ENCODE assay signal across 10 cellular contexts in the genomic region with DNA sequence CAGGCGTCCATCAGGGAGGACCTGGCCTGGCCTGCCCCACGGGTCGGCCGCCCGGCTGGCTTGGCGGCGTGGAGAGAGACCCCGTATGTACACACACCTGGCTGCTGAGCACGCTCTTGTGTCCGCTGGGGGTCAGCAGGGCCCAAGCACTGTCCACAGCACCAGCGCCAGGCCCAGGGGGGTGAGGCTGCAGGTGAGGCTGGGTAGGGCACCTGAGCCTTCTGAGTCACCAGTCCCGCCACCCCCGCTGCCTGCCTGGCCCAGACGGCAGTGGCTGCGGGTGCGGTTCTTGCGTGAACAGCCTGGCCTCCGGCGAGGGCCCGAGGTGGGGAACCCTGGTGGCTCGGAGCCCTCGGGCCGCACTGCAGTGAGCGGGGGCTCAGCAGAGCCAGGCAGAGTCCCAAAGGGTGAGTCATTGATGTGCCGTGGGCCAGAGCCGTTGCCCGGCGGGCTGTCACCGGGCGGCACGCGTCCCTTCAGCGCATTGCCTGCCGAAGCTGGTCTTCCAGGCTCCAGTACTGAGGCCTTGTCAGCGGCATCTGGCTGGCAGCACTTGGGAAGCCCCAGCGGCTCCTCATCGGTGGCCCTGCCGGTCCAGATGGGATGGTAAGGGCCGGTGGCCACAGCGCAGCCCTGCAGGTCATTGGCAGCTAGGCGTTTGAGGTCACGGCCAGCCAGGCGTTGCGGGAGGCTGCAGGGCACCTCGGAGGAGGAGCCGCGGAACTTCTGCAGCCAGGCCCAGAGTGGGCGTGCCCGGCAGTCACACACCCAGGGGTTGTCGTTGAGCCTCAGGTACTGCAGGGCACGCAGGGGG. TPM values are rescaled to one million over a fixed set of nuclear protein-coding genes. Genes with fewer than 3 reads are reported as not detected.
DNase-seq lines count a peak whose midpoint lies in the region; ATAC-seq and TF ChIP-seq lines count a peak whose summit lies in the region.
"Had no signal": no experiment of that assay in that cellular context is flagged by ENCODE, and none has a peak within 500 bp of the region (broad histone marks: within the 10 kb centered on the region; RNA-seq: fewer than 3 reads in every experiment).

No MANE protein-coding gene starts in this region.

- H3K27me3 Mint-ChIP-seq in activated naive CD4-positive, alpha-beta T cell treated with anti-CD3 and anti-CD28 coated beads, Interleukin-2, amount 10 ng/mL, durations not matched to agents 7 days and 5 days: no peaks in the 10 kb centered on the region
- peaks cover 2% of the 10 kb centered on the region for H3K27me3 Mint-ChIP-seq in brain

- TF ChIP-seq CTCF in brain (conservative IDR thresholded peaks at IDR 0.05): no peak

- peak overlapping the region; percentile 89 for H3K27ac Mint-ChIP-seq in activated naive CD4-positive, alpha-beta T cell treated with anti-CD3 and anti-CD28 coated beads, Interleukin-2, amount 10 ng/mL, durations not matched to agents 7 days and 5 days
- peak overlapping the region in 1 of 2 donors; percentile 80 for H3K27ac Mint-ChIP-seq in activated naive CD4-positive, alpha-beta T cell treated with anti-CD3 and anti-CD28 coated beads, Interleukin-2, amount 50 U/mL, for 72 hours
- H3K27ac Mint-ChIP-seq in brain: peak overlapping the region in 4 of 5 experiments; percentile 65 to 96 (median 84)

- H3K36me3 Mint-ChIP-seq in activated naive CD4-positive, alpha-beta T cell treated with anti-CD3 and anti-CD28 coated beads, Interleukin-2, amount 10 ng/mL, durations not matched to agents 7 days and 5 days: peaks cover 2% of the 10 kb centered on the region
- H3K36me3 Mint-ChIP-seq in activated naive CD4-positive, alpha-beta T cell treated with anti-CD3 and anti-CD28 coated beads, Interleukin-2, amount 50 U/mL, for 72 hours: no peaks in the 10 kb centered on the region
- no peaks in the 10 kb centered on the region for H3K36me3 Mint-ChIP-seq in brain

- H3K9me3 Mint-ChIP-seq in activated naive CD4-positive, alpha-beta T cell treated with anti-CD3 and anti-CD28 coated beads, Interleukin-2, amount 10 ng/mL, durations not matched to agents 7 days and 5 days: no peaks in the 10 kb centered on the region
- no peaks in the 10 kb centered on the region for H3K9me3 Mint-ChIP-seq in activated naive CD4-positive, alpha-beta T cell treated with anti-CD3 and anti-CD28 coated beads, Interleukin-2, amount 50 U/mL, for 72 hours
- peaks cover 0 to 3% (median 0%) of the 10 kb centered on the region in 5 experiments for H3K9me3 Mint-ChIP-seq in brain

- peaks cover 57% of the 10 kb centered on the region for H3K4me1 Mint-ChIP-seq in activated naive CD4-positive, alpha-beta T cell treated with anti-CD3 and anti-CD28 coated beads, Interleukin-2, amount 10 ng/mL, durations not matched to agents 7 days and 5 days
- H3K4me1 Mint-ChIP-seq in brain: peaks cover 92% of the 10 kb centered on the region

- ATAC-seq in activated naive CD4-positive, alpha-beta T cell treated with anti-CD3 and anti-CD28 coated beads, Interleukin-2, amount 50 U/mL, for 72 hours: no peak
- ATAC-seq in GM21723 (IDR thresholded peaks at IDR 0.05; ENCODE audit: unreplicated experiment): no peak
- ATAC-seq in HG03457 (IDR thresholded peaks at IDR 0.05; ENCODE audit: unreplicated experiment): no peak

- no peak for DNase-seq in activated naive CD4-positive, alpha-beta T cell treated with anti-CD3 and anti-CD28 coated beads, Interleukin-2, amount 10 ng/mL, durations not matched to agents 7 days and 5 days
- DNase-seq in activated naive CD4-positive, alpha-beta T cell treated with anti-CD3 and anti-CD28 coated beads, Interleukin-2, amount 50 U/mL, for 72 hours (ENCODE audit: low spot score in 2 of 2): no peak
- DNase-seq in medulla oblongata (ENCODE audit: extremely low spot score) (peak; percentile 29), NCI-H2081 treated with DMSO at 0.1 percent for 48 hours (lab: John Stamatoyannopoulos, UW) (no peak)
- DNase-seq in effector CD8-positive, alpha-beta T cell (lab: John Stamatoyannopoulos, UW): no peak
- DNase-seq: DMS53, NCI-H1092 had no signal

- CTCF ChIA-PET in activated naive CD4-positive, alpha-beta T cell treated with anti-CD3 and anti-CD28 coated beads, Interleukin-2, amount 10 ng/mL, durations not matched to agents 7 days and 5 days (lab: Charles Lee): no interaction called here

- no peak overlapping the region for H3K4me3 Mint-ChIP-seq in activated naive CD4-positive, alpha-beta T cell treated with anti-CD3 and anti-CD28 coated beads, Interleukin-2, amount 10 ng/mL, durations not matched to agents 7 days and 5 days
- H3K4me3 Mint-ChIP-seq in brain: peak overlapping the region in 1 of 5 experiments; percentile 16

RNA-seq across cellular contexts. Expression of a gene that starts 26.3 kb away (rescaled TPM):
- 1 to 10 TPM; 1.1 to 2.2 TPM for total RNA-seq in activated naive CD4-positive, alpha-beta T cell treated with anti-CD3 and anti-CD28 coated beads, Interleukin-2, amount 50 U/mL, for 72 hours
- 21.3 TPM for polyA plus RNA-seq in brain (ENCODE audit: insufficient read depth, low read depth, low replicate concordance)
